ENCODE assay signal across 11 cellular contexts in the genomic region with DNA sequence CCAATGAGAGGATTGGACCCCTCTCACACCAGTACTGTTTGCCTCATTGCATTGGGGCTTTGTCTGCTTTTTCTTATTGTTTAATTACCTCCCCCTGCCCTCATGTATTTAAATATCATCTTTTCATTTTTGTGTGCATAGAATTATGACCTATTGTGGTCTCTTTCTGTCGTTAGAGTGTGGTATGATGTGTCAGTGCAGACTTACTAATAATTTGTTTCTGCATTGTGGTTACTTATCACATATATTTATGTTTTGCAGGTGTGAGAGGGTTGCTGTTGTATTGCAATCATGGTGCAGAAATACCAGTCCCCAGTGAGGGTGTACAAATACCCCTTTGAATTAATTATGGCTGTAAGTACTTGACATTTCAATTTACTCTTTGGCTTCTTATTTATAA. TPM values are rescaled to one million over a fixed set of nuclear protein-coding genes. Genes with fewer than 3 reads are reported as not detected.
DNase-seq lines count a peak whose midpoint lies in the region; ATAC-seq, FAIRE-seq and TF ChIP-seq lines count a peak whose summit lies in the region.
"Had no signal": no experiment of that assay in that cellular context is flagged by ENCODE, and none has a peak within 500 bp of the region (broad histone marks: within the 10 kb centered on the region; RNA-seq: fewer than 3 reads in every experiment).

No MANE protein-coding gene starts in this region.

- DNase-seq in natural killer cell treated with Interleukin-12 subunit alpha and Interleukin-12 subunit beta and Interleukin-15 and Interleukin-18, amount 100 ng/mL, for 72 hours (ENCODE audit: low spot score), result no peak
- DNase-seq in frontal cortex (ENCODE audit: low spot score in 2 of 2) (no peak), NCI-H146 (lab: John Stamatoyannopoulos, UW) (no peak), pons (ENCODE audit: low spot score) (no peak)
- DNase-seq: NCI-H524 treated with DMSO at 0.1 percent for 48 hours, pancreas had no signal

- H3K4me3 ChIP-seq in ACC112 (ENCODE audit: low read depth, low read length) (peak overlapping the region; percentile 95), Loucy (ENCODE audit: low read length, poor library complexity, severe bottlenecking) (peak overlapping the region; percentile 87)

- ATAC-seq in natural killer cell treated with Interleukin-12 subunit alpha and Interleukin-12 subunit beta and Interleukin-15 and Interleukin-18, amount 100 ng/mL, for 72 hours, result no peak
- no peak for ATAC-seq in GM18858 (IDR thresholded peaks at IDR 0.05; ENCODE audit: unreplicated experiment)
- ATAC-seq: pancreas had no signal

- no peaks in the 10 kb centered on the region for H3F3A ChIP-seq in Loucy (ENCODE audit: low read depth)

- H3K27me3 ChIP-seq in ACC112 (ENCODE audit: insufficient read depth, low read length) (no peaks in the 10 kb centered on the region), Loucy (ENCODE audit: insufficient read depth, low read length, poor library complexity, severe bottlenecking) (no peaks in the 10 kb centered on the region)
- H3K27me3 ChIP-seq: pancreas had no signal

- peak overlapping the region; percentile 57 to 91 (median 83) for H3K4me3 Mint-ChIP-seq in brain
- peak overlapping the region; percentile 88 for H3K4me3 Mint-ChIP-seq in natural killer cell treated with Interleukin-12 subunit alpha and Interleukin-12 subunit beta and Interleukin-15 and Interleukin-18, amount 100 ng/mL, for 72 hours

- no peak overlapping the region for H3K27ac ChIP-seq in ACC112 (ENCODE audit: low read depth, low read length)

- H2AFZ ChIP-seq in ACC112 (ENCODE audit: low read length, unreplicated experiment) (no peak overlapping the region), Loucy (ENCODE audit: low read length) (no peak overlapping the region)

- H3K9ac ChIP-seq in Loucy (ENCODE audit: low read depth, low read length, poor library complexity, severe bottlenecking), result peak overlapping the region; percentile 66

- no peaks in the 10 kb centered on the region for H3K9me2 ChIP-seq in Loucy (replicated peaks; ENCODE audit: low read depth, low read length)

- H4K20me1 ChIP-seq in Loucy (ENCODE audit: insufficient read depth, low read length, poor library complexity, severe bottlenecking), result peaks cover 16% of the 10 kb centered on the region

- H3K27me3 Mint-ChIP-seq in brain, result no peaks in the 10 kb centered on the region
- H3K27me3 Mint-ChIP-seq in natural killer cell treated with Interleukin-12 subunit alpha and Interleukin-12 subunit beta and Interleukin-15 and Interleukin-18, amount 100 ng/mL, for 72 hours, result no peaks in the 10 kb centered on the region
- H3K27me3 Mint-ChIP-seq: dendritic cell treated with granulocyte-macrophage colony-stimulating factor and Interleukin-4, amounts not matched to agents 40 ng/mL and 50 ng/mL, for 4 days had no signal

- H3K9me3 Mint-ChIP-seq in brain, result peaks cover 2 to 9% (median 7%) of the 10 kb centered on the region in 5 experiments
- no peaks in the 10 kb centered on the region for H3K9me3 Mint-ChIP-seq in natural killer cell treated with Interleukin-12 subunit alpha and Interleukin-12 subunit beta and Interleukin-15 and Interleukin-18, amount 100 ng/mL, for 72 hours
- H3K9me3 Mint-ChIP-seq: dendritic cell treated with granulocyte-macrophage colony-stimulating factor and Interleukin-4, amounts not matched to agents 40 ng/mL and 50 ng/mL, for 4 days had no signal

- TF ChIP-seq CTCF in Loucy (conservative IDR thresholded peaks at IDR 0.05; ENCODE audit: low read length) (no peak), brain (conservative IDR thresholded peaks at IDR 0.05) (no peak)

- FAIRE-seq in frontal cortex (lab: Jason Lieb, UNC), result no peak
- FAIRE-seq: pancreas had no signal

- H3K4me1 ChIP-seq in ACC112 (ENCODE audit: control insufficient read depth, insufficient read depth, low read length, unreplicated experiment), result peaks cover 44% of the 10 kb centered on the region
- H3K4me1 ChIP-seq in Loucy (ENCODE audit: insufficient read depth, low read length, poor library complexity, severe bottlenecking), result peaks cover 48% of the 10 kb centered on the region

- H3K79me2 ChIP-seq in ACC112 (ENCODE audit: control insufficient read depth, insufficient read depth, low read length, unreplicated experiment) (peaks cover 65% of the 10 kb centered on the region), Loucy (ENCODE audit: insufficient read depth, low read length) (peaks cover 63% of the 10 kb centered on the region)

- H3K36me3 ChIP-seq in ACC112 (ENCODE audit: insufficient read depth, low read length) (peaks cover 31% of the 10 kb centered on the region), Loucy (ENCODE audit: insufficient read depth, low read length) (peaks cover 15% of the 10 kb centered on the region; the same call in 1 of the 2 replicates)
- H3K36me3 ChIP-seq: pancreas had no signal

- H3K36me3 Mint-ChIP-seq in brain, result peaks cover 48% of the 10 kb centered on the region
- peaks cover 22% of the 10 kb centered on the region for H3K36me3 Mint-ChIP-seq in natural killer cell treated with Interleukin-12 subunit alpha and Interleukin-12 subunit beta and Interleukin-15 and Interleukin-18, amount 100 ng/mL, for 72 hours

- H3K9me3 ChIP-seq in Loucy (ENCODE audit: insufficient read depth, low read depth, low read length), result no peaks in the 10 kb centered on the region; the same call in 1 of the 2 replicates
- H3K9me3 ChIP-seq: pancreas had no signal

- H3K4me2 ChIP-seq in Loucy (ENCODE audit: low read depth, low read length, poor library complexity, severe bottlenecking), result peak overlapping the region; percentile 71

- H3K27ac Mint-ChIP-seq in brain, result peak overlapping the region in 1 of 5 experiments; percentile 50
- peak overlapping the region; percentile 72 to 84 for H3K27ac Mint-ChIP-seq in natural killer cell treated with Interleukin-12 subunit alpha and Interleukin-12 subunit beta and Interleukin-15 and Interleukin-18, amount 100 ng/mL, for 72 hours
- H3K27ac Mint-ChIP-seq: dendritic cell treated with granulocyte-macrophage colony-stimulating factor and Interleukin-4, amounts not matched to agents 40 ng/mL and 50 ng/mL, for 4 days had no signal

- H3K4me1 Mint-ChIP-seq in brain, result peaks cover 74% of the 10 kb centered on the region
- peaks cover 48 to 67% of the 10 kb centered on the region in 2 donors for H3K4me1 Mint-ChIP-seq in natural killer cell treated with Interleukin-12 subunit alpha and Interleukin-12 subunit beta and Interleukin-15 and Interleukin-18, amount 100 ng/mL, for 72 hours (ENCODE audit: low read depth in 2 of 2)

RNA-seq across cellular contexts. Expression of gene SEC14L1, which starts 2.5 kb away (rescaled TPM):
- 129 TPM for polyA plus RNA-seq in brain (ENCODE audit: insufficient read depth, low read depth, low replicate concordance)
- 100 to 1,000 TPM in 1 of 2 donors, 10 to 100 TPM in 1; 91.6 to 117 TPM for total RNA-seq in natural killer cell treated with Interleukin-12 subunit alpha and Interleukin-12 subunit beta and Interleukin-15 and Interleukin-18, amount 100 ng/mL, for 72 hours
- total RNA-seq in frontal cortex, result 56.3 TPM
